Comparison of ENCODE assay signal across 17 cellular contexts in genomic region chr1:187933562-187934419, GRCh38.
DNase-seq lines count a peak whose midpoint lies in the region; ATAC-seq, FAIRE-seq and TF ChIP-seq lines count a peak whose summit lies in the region.
"Had no signal": no experiment of that assay in that cellular context is flagged by ENCODE, and none has a peak within 500 bp of the region (broad histone marks: within the 10 kb centered on the region; RNA-seq: fewer than 3 reads in every experiment).

No MANE protein-coding gene starts in this region.

- H3K4me1 ChIP-seq in HCT116 (ENCODE audit: control insufficient read depth in 1 of 2, insufficient read depth in 2 of 2, low read length in 2 of 2) (no peaks in the 10 kb centered on the region), liver (ENCODE audit: control insufficient read depth in 4 of 4, insufficient read depth in 4 of 4, low read length in 3 of 4) (peaks cover 2 to 17% (median 6%) of the 10 kb centered on the region in 4 donors), heart left ventricle (no peaks in the 10 kb centered on the region)

- H3K27ac ChIP-seq in HCT116 (ENCODE audit: low read depth, low read length) (no peak overlapping the region), SU-DHL-6 (ENCODE audit: low read depth, low read length) (no peak overlapping the region), liver (ENCODE audit: low read depth in 1 of 2, low read length in 2 of 2) (peak overlapping the region; percentile 68 to 77), heart left ventricle (no peak overlapping the region)
- H3K27ac ChIP-seq: BLaER1, GM23248 had no signal

- H3K27me3 ChIP-seq in HCT116 (ENCODE audit: insufficient read depth, low read length): no peaks in the 10 kb centered on the region
- no peaks in the 10 kb centered on the region for H3K27me3 ChIP-seq in SU-DHL-6 (ENCODE audit: low read length)
- H3K27me3 ChIP-seq in liver (ENCODE audit: control insufficient read depth in 4 of 4, insufficient read depth in 4 of 4, low read length in 3 of 4): no peaks in the 10 kb centered on the region
- H3K27me3 ChIP-seq in heart left ventricle: no peaks in the 10 kb centered on the region
- H3K27me3 ChIP-seq: BLaER1 had no signal

- DNase-seq in HCT116 (ENCODE audit: low read depth, low spot score) (no peak), MV-4-11 (lab: John Stamatoyannopoulos, UW) (peak; percentile 38), heart left ventricle (no peak), NCI-H1092 treated with DMSO at 0.1 percent for 48 hours (lab: John Stamatoyannopoulos, UW) (no peak), GM12892 (ENCODE audit: insufficient read length) (no peak)
- DNase-seq: 8988T; AML-193; Caco-2; CD8-positive, alpha-beta memory T cell; DMS53; GF-D8; GM23248 had no signal

- intact Hi-C loops in HCT116 (cut with micrococcal nuclease) (no loop called here), heart left ventricle (cut with DNase I) (no loop called here)

- no peaks in the 10 kb centered on the region for H3K9me3 ChIP-seq in HCT116 (ENCODE audit: control insufficient read depth in 1 of 2, insufficient read depth in 1 of 2, low read depth in 1 of 2, low read length in 2 of 2)
- H3K9me3 ChIP-seq in SU-DHL-6 (ENCODE audit: insufficient read depth, low read length): no peaks in the 10 kb centered on the region
- peaks cover 0 to 2% (median 0%) of the 10 kb centered on the region in 4 donors for H3K9me3 ChIP-seq in liver (ENCODE audit: control insufficient read depth in 4 of 4, low read length in 3 of 4)
- no peaks in the 10 kb centered on the region for H3K9me3 ChIP-seq in heart left ventricle
- H3K9me3 ChIP-seq: Caco-2 had no signal

- FAIRE-seq in GM12892 (lab: Jason Lieb, UNC): no peak
- FAIRE-seq: H54 had no signal

- H3K36me3 ChIP-seq in HCT116 (ENCODE audit: control insufficient read depth in 1 of 2, insufficient read depth in 2 of 2, low read length in 2 of 2) (no peaks in the 10 kb centered on the region), SU-DHL-6 (ENCODE audit: low read length) (no peaks in the 10 kb centered on the region; the same call in 1 of the 2 replicates), liver (ENCODE audit: control insufficient read depth in 4 of 4, insufficient read depth in 3 of 4, low read depth in 1 of 4, low read length in 3 of 4) (no peaks in the 10 kb centered on the region), heart left ventricle (no peaks in the 10 kb centered on the region)
- H3K36me3 ChIP-seq: BLaER1 had no signal

- H3K9me2 ChIP-seq in HCT116 (ENCODE audit: insufficient read depth) (no peaks in the 10 kb centered on the region), SU-DHL-6 (replicated peaks; ENCODE audit: insufficient read depth, low read length) (no peaks in the 10 kb centered on the region)

- BruUV-seq in HCT116 (replicated peaks; lab: Mats Ljungman, UMichigan): no TSS peak

- no peak overlapping the region for H3K4me3 ChIP-seq in HCT116 (replicated peaks in 1 of 2; ENCODE audit: low read depth in 1 of 2, low read length in 2 of 2)
- no peak overlapping the region for H3K4me3 ChIP-seq in SU-DHL-6 (ENCODE audit: insufficient read depth, low read length, poor library complexity, severe bottlenecking)
- no peak overlapping the region for H3K4me3 ChIP-seq in liver (ENCODE audit: low read depth in 1 of 3, low read length in 3 of 3)
- H3K4me3 ChIP-seq in heart left ventricle: no peak overlapping the region
- H3K4me3 ChIP-seq: BLaER1, GM23248 had no signal

- peak overlapping the region; percentile 22 for H2AFZ ChIP-seq in HCT116 (ENCODE audit: low read depth, low read length, poor library complexity, severe bottlenecking)
- H2AFZ ChIP-seq in SU-DHL-6 (ENCODE audit: low read depth, low read length, severe bottlenecking): peak overlapping the region; percentile 26
- H2AFZ ChIP-seq: GM23248 had no signal

- H3K4me2 ChIP-seq in HCT116 (ENCODE audit: low read length): no peak overlapping the region
- no peak overlapping the region for H3K4me2 ChIP-seq in SU-DHL-6 (ENCODE audit: low read depth, low read length, poor library complexity, severe bottlenecking)
- H3K4me2 ChIP-seq: BLaER1 had no signal

- CTCF ChIA-PET in HCT116 (lab: Charles Lee): no interaction called here

- TF ChIP-seq POLR2A in HCT116 (IDR thresholded peaks at IDR 0.05; ENCODE audit: borderline replicate concordance, extremely low read depth, insufficient read depth, insufficient read length): no peak
- TF ChIP-seq POLR2A in heart left ventricle (IDR thresholded peaks at IDR 0.05): no peak
- TF ChIP-seq POLR2A in GM12892 (IDR thresholded peaks at IDR 0.05; ENCODE audit: low read depth, low read length): no peak

- H4K20me1 ChIP-seq in HCT116 (ENCODE audit: insufficient read depth) (no peaks in the 10 kb centered on the region), SU-DHL-6 (ENCODE audit: low read depth, low read length) (no peaks in the 10 kb centered on the region)
- H4K20me1 ChIP-seq: BLaER1 had no signal

- TF ChIP-seq CTCF in HCT116 (IDR thresholded peaks at IDR 0.05 in 2 of 3, conservative IDR thresholded peaks at IDR 0.05 in 1 of 3; ENCODE audit: borderline replicate concordance in 1 of 3, insufficient read depth in 1 of 3, low read depth in 2 of 3, low read length in 2 of 3) (no peak), SU-DHL-6 (IDR thresholded peaks at IDR 0.05; ENCODE audit: insufficient read depth, low read length, poor library complexity, severe bottlenecking) (no peak), liver (IDR thresholded peaks at IDR 0.05; ENCODE audit: low read depth, low read length, missing input control) (no peak), heart left ventricle (IDR thresholded peaks at IDR 0.05) (no peak)

- H3K9ac ChIP-seq in HCT116 (ENCODE audit: low read length) (no peak overlapping the region), SU-DHL-6 (ENCODE audit: low read length) (no peak overlapping the region), liver (ENCODE audit: low read depth in 1 of 2, low read length in 2 of 2) (no peak overlapping the region)
- H3K9ac ChIP-seq: BLaER1, GM23248 had no signal

- no peaks in the 10 kb centered on the region for H3F3A ChIP-seq in SU-DHL-6 (ENCODE audit: insufficient read depth)

- RAD21 ChIA-PET in HCT116 (lab: Charles Lee; ENCODE audit: low non-redundant PET in 1 of 2, low total read pairs in 2 of 2, uncharacterized antibody in 2 of 2, unreplicated experiment in 2 of 2): no interaction called here

- POLR2A ChIA-PET in HCT116 (lab: Charles Lee): no interaction called here

- TF ChIP-seq RAD21 in HCT116 (IDR thresholded peaks at IDR 0.05; ENCODE audit: low read depth) (no peak), liver (IDR thresholded peaks at IDR 0.05) (peak in 1 of 2 donors; percentile 19)

- no peaks in the 10 kb centered on the region for H3K79me2 ChIP-seq in HCT116 (ENCODE audit: insufficient read depth, low read length)
- no peaks in the 10 kb centered on the region for H3K79me2 ChIP-seq in SU-DHL-6 (ENCODE audit: insufficient read depth, low read length)

- WGBS in liver: 48% methylated on average over 3 of the region's 3 CpGs
- WGBS in heart left ventricle, 4 donors: 83 to 94% (median 89%) methylated on average over 3 of the region's 3 CpGs

- ATAC-seq in HCT116 (no peak), heart left ventricle (no peak), HG03354 (IDR thresholded peaks at IDR 0.05; ENCODE audit: poor library complexity, severe bottlenecking, unreplicated experiment) (no peak)

TF ChIP-seq in HCT116, 20 proteins besides CTCF, POLR2A, EP300 and RAD21:
- no peak for TF ChIP-seq CEBPB (IDR thresholded peaks at IDR 0.05; ENCODE audit: low read depth)

TF ChIP-seq in liver, 16 proteins besides CTCF, POLR2A, EP300 and RAD21 (continues in another document):
- TF ChIP-seq JUND (IDR thresholded peaks at IDR 0.05) (peak in 1 of 2 donors; percentile 52), FOXA2 (IDR thresholded peaks at IDR 0.05) (peak; percentile 73), YY1 (IDR thresholded peaks at IDR 0.05) (peak; percentile 80), FOXA1 (IDR thresholded peaks at IDR 0.05) (peak; percentile 42), SP1 (IDR thresholded peaks at IDR 0.05) (peak; percentile 96), REST (IDR thresholded peaks at IDR 0.05) (peak; percentile 68), GABPA (IDR thresholded peaks at IDR 0.05 in 1 of 2, conservative IDR thresholded peaks at IDR 0.05 in 1 of 2) (no peak), NR2F2 (IDR thresholded peaks at IDR 0.05) (no peak), TAF1 (conservative IDR thresholded peaks at IDR 0.05) (no peak), HNF4A (conservative IDR thresholded peaks at IDR 0.05) (peak; percentile 94 to 96)
- TF ChIP-seq, protein P1, sequence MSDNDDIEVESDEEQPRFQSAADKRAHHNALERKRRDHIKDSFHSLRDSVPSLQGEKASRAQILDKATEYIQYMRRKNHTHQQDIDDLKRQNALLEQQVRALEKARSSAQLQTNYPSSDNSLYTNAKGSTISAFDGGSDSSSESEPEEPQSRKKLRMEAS (IDR thresholded peaks at IDR 0.05): no peak
- TF ChIP-seq, protein P2, sequence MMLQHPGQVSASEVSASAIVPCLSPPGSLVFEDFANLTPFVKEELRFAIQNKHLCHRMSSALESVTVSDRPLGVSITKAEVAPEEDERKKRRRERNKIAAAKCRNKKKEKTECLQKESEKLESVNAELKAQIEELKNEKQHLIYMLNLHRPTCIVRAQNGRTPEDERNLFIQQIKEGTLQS (IDR thresholded peaks at IDR 0.05): no peak

Comparison
In these comparisons a context has a peak if more than half of its experiments do, and no peak if none do; other contexts are left out.
1. H3K27ac ChIP-seq: peak in liver (2 of 2); none in HCT116 (single experiment), SU-DHL-6 (single experiment) and heart left ventricle (0 of 12).